22 cellular contexts compared by ENCODE assay signal in the genomic region with DNA sequence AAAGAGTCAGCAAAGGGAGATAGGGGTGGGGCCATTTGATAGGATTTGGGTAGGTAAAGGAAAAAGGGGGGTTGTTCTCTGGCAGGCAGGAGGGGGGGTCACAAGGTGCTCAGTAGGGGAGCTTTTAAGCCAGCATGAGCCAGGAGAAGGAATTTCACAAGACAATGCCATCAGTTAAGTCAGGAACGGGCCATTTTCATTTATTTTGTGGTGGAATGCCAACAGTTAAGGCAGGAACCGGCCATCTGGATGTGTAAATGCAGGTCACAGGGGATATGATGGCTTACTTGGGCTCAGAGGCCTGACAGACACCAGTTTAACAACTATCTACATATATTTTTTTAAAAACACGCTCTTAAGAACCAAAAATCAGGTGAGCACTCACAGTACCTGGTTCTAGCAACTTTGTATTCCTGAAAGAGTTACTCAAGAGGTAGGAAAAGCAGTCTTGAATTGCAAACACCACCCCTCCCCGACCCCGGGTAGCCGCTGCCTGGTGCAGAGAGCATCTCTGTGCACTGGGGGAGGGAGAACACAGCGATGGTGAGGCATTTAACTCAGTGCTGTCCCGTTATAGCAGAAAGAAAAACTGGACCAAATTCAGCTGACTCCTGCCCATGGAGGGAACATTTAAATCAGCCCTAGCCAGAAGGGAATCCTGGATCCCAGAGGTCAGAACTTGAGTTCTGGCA.
"Had no signal": no experiment of that assay in that cellular context is flagged by ENCODE, and none has a peak within 500 bp of the region (broad histone marks: within the 10 kb centered on the region; RNA-seq: fewer than 3 reads in every experiment).

No MANE protein-coding gene starts in this region.

- FAIRE-seq: keratinocyte, urothelium cell line had no signal

- H2AFZ ChIP-seq: hepatocyte had no signal

- H3K4me2 ChIP-seq: hepatocyte had no signal

- H3K4me1 Mint-ChIP-seq: immature natural killer cell, memory B cell, mesothelial cell of epicardium, natural killer cell had no signal

- H3K9me3 ChIP-seq: colonic mucosa, lower lobe of right lung, ovary, right atrium auricular region, sigmoid colon had no signal

- H3K4me3 Mint-ChIP-seq: immature natural killer cell, memory B cell, mesothelial cell of epicardium, natural killer cell, neural crest cell, type B pancreatic cell had no signal

- H3K27me3 ChIP-seq: colonic mucosa, hepatocyte, ovary, right atrium auricular region, sigmoid colon had no signal

- H3K4me3 ChIP-seq: colonic mucosa, hepatocyte, left ventricle myocardium inferior, lower lobe of right lung, ovary, right atrium auricular region, sigmoid colon, skin epidermis had no signal

- H3K27ac Mint-ChIP-seq: immature natural killer cell, memory B cell, mesothelial cell of epicardium, natural killer cell, type B pancreatic cell had no signal

- H3K27ac ChIP-seq: colonic mucosa, hepatocyte, left ventricle myocardium inferior, lower lobe of right lung, ovary, right atrium auricular region, sigmoid colon, skin epidermis had no signal

- DNase-seq: colonic mucosa; effector CD4-positive, alpha-beta T cell; foreskin melanocyte; head of caudate nucleus; immature natural killer cell; left ventricle myocardium inferior; lower lobe of right lung; natural killer cell; nucleus accumbens; ovary; sigmoid colon; stimulated activated CD4-positive, alpha-beta T cell treated with anti-CD3 and anti-CD28 coated beads, Interleukin-12 subunit alpha, Interleukin-12 subunit beta, amount 100 ng/mL, for 4 hours; stimulated activated naive CD4-positive, alpha-beta T cell treated with Interleukin-2 at 50 U/mL for 16 hours had no signal

- H3K36me3 Mint-ChIP-seq: immature natural killer cell, memory B cell, mesothelial cell of epicardium, natural killer cell, type B pancreatic cell had no signal

- H3K4me1 ChIP-seq: colonic mucosa, left ventricle myocardium inferior, lower lobe of right lung, right atrium auricular region, sigmoid colon had no signal

- H3K36me3 ChIP-seq: colonic mucosa, left ventricle myocardium inferior, lower lobe of right lung, ovary, right atrium auricular region, sigmoid colon had no signal

- H3K79me2 ChIP-seq: hepatocyte had no signal

- ATAC-seq: lower lobe of right lung, natural killer cell had no signal
